19 cellular contexts compared by ENCODE assay signal in genomic region chr5:134982230-134982629, GRCh38. TPM values are rescaled to one million over a fixed set of nuclear protein-coding genes. Genes with fewer than 3 reads are reported as not detected.
"Had no signal": no experiment of that assay in that cellular context is flagged by ENCODE, and none has a peak within 500 bp of the region (broad histone marks: within the 10 kb centered on the region; RNA-seq: fewer than 3 reads in every experiment).

No MANE protein-coding gene starts in this region.

- H3K4me3 Mint-ChIP-seq: activated CD8-positive, alpha-beta T cell treated with anti-CD3 and anti-CD28 coated beads, Interleukin-2, amount 10 ng/mL, durations not matched to agents 7 days and 5 days; activated naive CD8-positive, alpha-beta T cell treated with anti-CD3 and anti-CD28 coated beads for 36 hours; activated T-helper 1 cell treated with anti-CD3 and anti-CD28 coated beads, Interleukin-12 subunit alpha, Interleukin-12 subunit beta, Interleukin-2, Interleukin-4 antibody, amounts not matched to agents 30 ng/mL and 10 ng/mL and 1 ng/mL, durations not matched to agents 14 hours and 24 hours and 36 hours; central memory CD8-positive, alpha-beta T cell; nephron progenitor cell had no signal

- H3K27me3 ChIP-seq: brain microvascular endothelial cell had no signal

- H3K36me3 ChIP-seq: brain microvascular endothelial cell had no signal

- DNase-seq: activated CD4-positive, alpha-beta T cell treated with anti-CD3 and anti-CD28 coated beads for 4 hours; activated CD8-positive, alpha-beta memory T cell treated with anti-CD3 and anti-CD28 coated beads, Interleukin-2, amount 50 U/mL, for 4 hours; activated CD8-positive, alpha-beta T cell treated with anti-CD3 and anti-CD28 coated beads, Interleukin-2, amount 10 ng/mL, durations not matched to agents 7 days and 5 days; activated naive CD8-positive, alpha-beta T cell treated with anti-CD3 and anti-CD28 coated beads for 36 hours; brain microvascular endothelial cell; effector CD8-positive, alpha-beta T cell; head of caudate nucleus; nephron progenitor cell; occipital lobe; right cardiac atrium; small intestine; stimulated activated CD4-positive, alpha-beta T cell treated with anti-CD3 and anti-CD28 coated beads, Interleukin-4, amount 100 ng/mL, for 24 hours; stimulated activated naive CD4-positive, alpha-beta T cell; trophoblast cell had no signal

- ATAC-seq: activated CD8-positive, alpha-beta T cell treated with anti-CD3 and anti-CD28 coated beads, Interleukin-2, amount 10 ng/mL, durations not matched to agents 7 days and 5 days; right cardiac atrium had no signal

- H3K27ac Mint-ChIP-seq: activated CD8-positive, alpha-beta T cell treated with anti-CD3 and anti-CD28 coated beads, Interleukin-2, amount 10 ng/mL, durations not matched to agents 7 days and 5 days; activated naive CD8-positive, alpha-beta T cell treated with anti-CD3 and anti-CD28 coated beads for 36 hours; activated T-helper 1 cell treated with anti-CD3 and anti-CD28 coated beads, Interleukin-12 subunit alpha, Interleukin-12 subunit beta, Interleukin-2, Interleukin-4 antibody, amounts not matched to agents 30 ng/mL and 10 ng/mL and 1 ng/mL, durations not matched to agents 14 hours and 24 hours and 36 hours; nephron progenitor cell; progenitor cell of endocrine pancreas had no signal

- H3K4me1 Mint-ChIP-seq: activated naive CD8-positive, alpha-beta T cell treated with anti-CD3 and anti-CD28 coated beads for 36 hours; central memory CD8-positive, alpha-beta T cell; nephron progenitor cell had no signal

- H3K27me3 Mint-ChIP-seq: progenitor cell of endocrine pancreas had no signal

- FAIRE-seq: frontal cortex, small intestine had no signal

- H3K27ac ChIP-seq: brain microvascular endothelial cell had no signal

RNA-seq across cellular contexts. Expression of gene PITX1, which starts 51.8 kb away (rescaled TPM):
- total RNA-seq: activated CD8-positive, alpha-beta T cell treated with anti-CD3 and anti-CD28 coated beads, Interleukin-2, amount 10 ng/mL, durations not matched to agents 7 days and 5 days; activated naive CD8-positive, alpha-beta T cell treated with anti-CD3 and anti-CD28 coated beads for 36 hours; frontal cortex; liver; occipital lobe had no signal
